Comparison of ENCODE assay signal across 39 cellular contexts in the genomic region with DNA sequence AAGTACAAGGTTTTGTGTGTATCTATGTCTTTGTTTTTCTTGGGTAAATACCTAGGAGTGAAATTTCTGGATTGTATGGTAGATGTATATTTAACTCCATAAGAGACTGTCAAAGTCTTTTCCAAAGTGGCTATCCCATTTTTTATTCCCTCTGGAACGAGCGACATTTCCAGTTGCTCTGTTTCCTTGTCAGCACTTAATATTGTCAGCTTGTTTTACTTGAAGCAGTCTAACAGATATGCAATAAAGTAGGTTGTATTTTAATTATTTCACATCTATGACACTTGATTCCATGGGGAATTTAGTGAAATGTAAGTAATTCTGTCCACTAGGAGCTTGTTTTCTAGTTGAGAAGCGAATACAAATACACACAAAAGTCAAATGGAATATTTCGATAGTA.
"Had no signal": no experiment of that assay in that cellular context is flagged by ENCODE, and none has a peak within 500 bp of the region (broad histone marks: within the 10 kb centered on the region; RNA-seq: fewer than 3 reads in every experiment).

No MANE protein-coding gene starts in this region.

- H3K4me3 Mint-ChIP-seq: activated naive CD4-positive, alpha-beta T cell treated with anti-CD3 and anti-CD28 coated beads for 36 hours; activated naive CD4-positive, alpha-beta T cell treated with anti-CD3 and anti-CD28 coated beads, Interleukin-2, amount 10 ng/mL, durations not matched to agents 7 days and 5 days; activated naive CD4-positive, alpha-beta T cell treated with anti-CD3 and anti-CD28 coated beads, Interleukin-2, amount 50 U/mL, for 24 hours; activated naive CD8-positive, alpha-beta T cell; activated naive CD8-positive, alpha-beta T cell treated with anti-CD3 and anti-CD28 coated beads for 36 hours; activated naive CD8-positive, alpha-beta T cell treated with anti-CD3 and anti-CD28 coated beads, Interleukin-2, amount 10 ng/mL, durations not matched to agents 7 days and 5 days; activated naive CD8-positive, alpha-beta T cell treated with anti-CD3 and anti-CD28 coated beads, Interleukin-2, amount 50 U/mL, for 24 hours; activated T-cell treated with anti-CD3 and anti-CD28 coated beads, Interleukin-2, amount 50 U/mL, for 24 hours; activated T-cell treated with anti-CD3 and anti-CD28 coated beads, Interleukin-2, amount 50 U/mL, for 4 hours; activated T-cell treated with anti-CD3 and anti-CD28 coated beads, Interleukin-2, amount 50 U/mL, for 72 hours; activated T-helper 1 cell treated with anti-CD3 and anti-CD28 coated beads, Interleukin-12 subunit alpha, Interleukin-12 subunit beta, Interleukin-2, Interleukin-4 antibody, amounts not matched to agents 30 ng/mL and 10 ng/mL and 1 ng/mL, durations not matched to agents 14 hours and 24 hours and 36 hours; activated T-helper 17 cell treated with anti-CD3 and anti-CD28 coated beads, Interleukin-2, amount 50 U/mL, for 72 hours; brain; central memory CD8-positive, alpha-beta T cell had no signal

- H3K36me3 Mint-ChIP-seq: activated naive CD4-positive, alpha-beta T cell treated with anti-CD3 and anti-CD28 coated beads, Interleukin-2, amount 10 ng/mL, durations not matched to agents 7 days and 5 days; activated naive CD4-positive, alpha-beta T cell treated with anti-CD3 and anti-CD28 coated beads, Interleukin-2, amount 50 U/mL, for 24 hours; activated naive CD4-positive, alpha-beta T cell treated with anti-CD3 and anti-CD28 coated beads, Interleukin-2, amount 50 U/mL, for 72 hours; activated naive CD8-positive, alpha-beta T cell; activated naive CD8-positive, alpha-beta T cell treated with anti-CD3 and anti-CD28 coated beads for 36 hours; activated naive CD8-positive, alpha-beta T cell treated with anti-CD3 and anti-CD28 coated beads, Interleukin-2, amount 10 ng/mL, durations not matched to agents 7 days and 5 days; brain had no signal

- H3K9me3 Mint-ChIP-seq: activated naive CD4-positive, alpha-beta T cell treated with anti-CD3 and anti-CD28 coated beads for 36 hours; activated naive CD4-positive, alpha-beta T cell treated with anti-CD3 and anti-CD28 coated beads, Interleukin-2, amount 10 ng/mL, durations not matched to agents 7 days and 5 days; activated naive CD4-positive, alpha-beta T cell treated with anti-CD3 and anti-CD28 coated beads, Interleukin-2, amount 50 U/mL, for 72 hours; activated naive CD8-positive, alpha-beta T cell treated with anti-CD3 and anti-CD28 coated beads for 36 hours; activated naive CD8-positive, alpha-beta T cell treated with anti-CD3 and anti-CD28 coated beads, Interleukin-2, amount 10 ng/mL, durations not matched to agents 7 days and 5 days; activated naive CD8-positive, alpha-beta T cell treated with anti-CD3 and anti-CD28 coated beads, Interleukin-2, amount 50 U/mL, for 24 hours; activated T-cell treated with anti-CD3 and anti-CD28 coated beads, Interleukin-2, amount 50 U/mL, for 24 hours; activated T-cell treated with anti-CD3 and anti-CD28 coated beads, Interleukin-2, amount 50 U/mL, for 4 hours; activated T-cell treated with anti-CD3 and anti-CD28 coated beads, Interleukin-2, amount 50 U/mL, for 72 hours; activated T-helper 1 cell treated with anti-CD3 and anti-CD28 coated beads, Interleukin-12 subunit alpha, Interleukin-12 subunit beta, Interleukin-2, Interleukin-4 antibody, amounts not matched to agents 30 ng/mL and 10 ng/mL and 1 ng/mL, durations not matched to agents 14 hours and 24 hours and 36 hours; activated T-helper 17 cell treated with anti-CD3 and anti-CD28 coated beads, Interleukin-2, amount 50 U/mL, for 72 hours; activated T-helper 2 cell treated with anti-CD3 and anti-CD28 coated beads, Interferon-gamma antibody, Interleukin-2, Interleukin-4, amounts not matched to agents 10 μg/mL and 5 μg/mL and 100 μg/mL, durations not matched to agents 14 hours and 24 hours and 36 hours; brain; central memory CD8-positive, alpha-beta T cell had no signal

- H3K4me1 Mint-ChIP-seq: activated naive CD4-positive, alpha-beta T cell treated with anti-CD3 and anti-CD28 coated beads, Interleukin-2, amount 10 ng/mL, durations not matched to agents 7 days and 5 days; activated naive CD4-positive, alpha-beta T cell treated with anti-CD3 and anti-CD28 coated beads, Interleukin-2, amount 50 U/mL, for 24 hours; activated naive CD8-positive, alpha-beta T cell treated with anti-CD3 and anti-CD28 coated beads for 36 hours; activated naive CD8-positive, alpha-beta T cell treated with anti-CD3 and anti-CD28 coated beads, Interleukin-2, amount 10 ng/mL, durations not matched to agents 7 days and 5 days; activated naive CD8-positive, alpha-beta T cell treated with anti-CD3 and anti-CD28 coated beads, Interleukin-2, amount 50 U/mL, for 24 hours; activated T-helper 17 cell treated with anti-CD3 and anti-CD28 coated beads, Interleukin-2, amount 50 U/mL, for 72 hours; central memory CD8-positive, alpha-beta T cell had no signal

- H3K36me3 ChIP-seq: adrenal gland, ascending aorta, brain microvascular endothelial cell, breast epithelium, cardiac muscle cell had no signal

- H3K4me1 ChIP-seq: adrenal gland, ascending aorta, body of pancreas, breast epithelium had no signal

- H3K27me3 Mint-ChIP-seq: activated naive CD4-positive, alpha-beta T cell treated with anti-CD3 and anti-CD28 coated beads, Interleukin-2, amount 50 U/mL, for 24 hours; activated naive CD8-positive, alpha-beta T cell; activated naive CD8-positive, alpha-beta T cell treated with anti-CD3 and anti-CD28 coated beads for 36 hours had no signal

- H3K4me3 ChIP-seq: adrenal gland, ascending aorta, body of pancreas, breast epithelium, cardiac muscle cell had no signal

- H3K27ac Mint-ChIP-seq: activated naive CD4-positive, alpha-beta T cell treated with anti-CD3 and anti-CD28 coated beads for 36 hours; activated naive CD4-positive, alpha-beta T cell treated with anti-CD3 and anti-CD28 coated beads, Interleukin-2, amount 10 ng/mL, durations not matched to agents 7 days and 5 days; activated naive CD4-positive, alpha-beta T cell treated with anti-CD3 and anti-CD28 coated beads, Interleukin-2, amount 50 U/mL, for 24 hours; activated naive CD4-positive, alpha-beta T cell treated with anti-CD3 and anti-CD28 coated beads, Interleukin-2, amount 50 U/mL, for 72 hours; activated naive CD8-positive, alpha-beta T cell; activated naive CD8-positive, alpha-beta T cell treated with anti-CD3 and anti-CD28 coated beads for 36 hours; activated naive CD8-positive, alpha-beta T cell treated with anti-CD3 and anti-CD28 coated beads, Interleukin-2, amount 10 ng/mL, durations not matched to agents 7 days and 5 days; activated naive CD8-positive, alpha-beta T cell treated with anti-CD3 and anti-CD28 coated beads, Interleukin-2, amount 50 U/mL, for 24 hours; activated T-cell treated with anti-CD3 and anti-CD28 coated beads, Interleukin-2, amount 50 U/mL, for 24 hours; activated T-cell treated with anti-CD3 and anti-CD28 coated beads, Interleukin-2, amount 50 U/mL, for 72 hours; activated T-helper 1 cell treated with anti-CD3 and anti-CD28 coated beads, Interleukin-12 subunit alpha, Interleukin-12 subunit beta, Interleukin-2, Interleukin-4 antibody, amounts not matched to agents 30 ng/mL and 10 ng/mL and 1 ng/mL, durations not matched to agents 14 hours and 24 hours and 36 hours; activated T-helper 17 cell treated with anti-CD3 and anti-CD28 coated beads, Interleukin-2, amount 50 U/mL, for 72 hours; activated T-helper 2 cell treated with anti-CD3 and anti-CD28 coated beads, Interferon-gamma antibody, Interleukin-2, Interleukin-4, amounts not matched to agents 10 μg/mL and 5 μg/mL and 100 μg/mL, durations not matched to agents 14 hours and 24 hours and 36 hours; brain had no signal

- DNase-seq: activated effector memory CD4-positive, alpha-beta T cell treated with anti-CD3 and anti-CD28 coated beads, Interleukin-2, amount 50 U/mL, for 16 hours; activated effector memory CD4-positive, alpha-beta T cell treated with Interleukin-2 at 50 U/mL for 16 hours; activated gamma-delta T cell; activated gamma-delta T cell treated with Interleukin-2 at 50 U/mL for 16 hours; activated naive CD4-positive, alpha-beta T cell; activated naive CD4-positive, alpha-beta T cell treated with anti-CD3 and anti-CD28 coated beads for 36 hours; activated naive CD4-positive, alpha-beta T cell treated with anti-CD3 and anti-CD28 coated beads, Interleukin-2, amount 10 ng/mL, durations not matched to agents 7 days and 5 days; activated naive CD4-positive, alpha-beta T cell treated with anti-CD3 and anti-CD28 coated beads, Interleukin-2, amount 50 U/mL, for 16 hours; activated naive CD4-positive, alpha-beta T cell treated with Interleukin-2 at 50 U/mL for 16 hours; activated naive CD8-positive, alpha-beta T cell treated with anti-CD3 and anti-CD28 coated beads for 36 hours; activated naive CD8-positive, alpha-beta T cell treated with anti-CD3 and anti-CD28 coated beads, Interleukin-2, amount 10 ng/mL, durations not matched to agents 7 days and 5 days; activated naive CD8-positive, alpha-beta T cell treated with anti-CD3 and anti-CD28 coated beads, Interleukin-2, amount 50 U/mL, for 24 hours; activated T-cell treated with anti-CD3 and anti-CD28 coated beads, Interleukin-2, amount 50 U/mL, for 24 hours; activated T-cell treated with anti-CD3 and anti-CD28 coated beads, Interleukin-2, amount 50 U/mL, for 4 hours; activated T-cell treated with anti-CD3 and anti-CD28 coated beads, Interleukin-2, amount 50 U/mL, for 48 hours; activated T-cell treated with anti-CD3 and anti-CD28 coated beads, Interleukin-2, amount 50 U/mL, for 72 hours; adrenal gland; amniotic stem cell; amygdala; anterior cingulate cortex; aorta; body of pancreas; brain microvascular endothelial cell; caudate nucleus; central memory CD4-positive, alpha-beta T cell; cerebellar nuclear complex had no signal

- FAIRE-seq: astrocyte, bronchial epithelial cell had no signal

- H3K27me3 ChIP-seq: adrenal gland, ascending aorta, body of pancreas, brain microvascular endothelial cell, breast epithelium, cardiac muscle cell had no signal

- H3K27ac ChIP-seq: adrenal gland, ascending aorta, body of pancreas, brain microvascular endothelial cell, breast epithelium, cardiac muscle cell had no signal

- H3K9me3 ChIP-seq: adrenal gland, ascending aorta, body of pancreas, breast epithelium had no signal

- ATAC-seq: activated naive CD4-positive, alpha-beta T cell treated with anti-CD3 and anti-CD28 coated beads, Interleukin-2, amount 50 U/mL, for 72 hours; activated naive CD8-positive, alpha-beta T cell treated with anti-CD3 and anti-CD28 coated beads, Interleukin-2, amount 50 U/mL, for 24 hours; activated T-cell treated with anti-CD3 and anti-CD28 coated beads, Interleukin-2, amount 50 U/mL, for 4 hours; activated T-cell treated with anti-CD3 and anti-CD28 coated beads, Interleukin-2, amount 50 U/mL, for 72 hours; activated T-helper 17 cell treated with anti-CD3 and anti-CD28 coated beads, Interleukin-2, amount 50 U/mL, for 72 hours; body of pancreas had no signal
